In the genomic region with DNA sequence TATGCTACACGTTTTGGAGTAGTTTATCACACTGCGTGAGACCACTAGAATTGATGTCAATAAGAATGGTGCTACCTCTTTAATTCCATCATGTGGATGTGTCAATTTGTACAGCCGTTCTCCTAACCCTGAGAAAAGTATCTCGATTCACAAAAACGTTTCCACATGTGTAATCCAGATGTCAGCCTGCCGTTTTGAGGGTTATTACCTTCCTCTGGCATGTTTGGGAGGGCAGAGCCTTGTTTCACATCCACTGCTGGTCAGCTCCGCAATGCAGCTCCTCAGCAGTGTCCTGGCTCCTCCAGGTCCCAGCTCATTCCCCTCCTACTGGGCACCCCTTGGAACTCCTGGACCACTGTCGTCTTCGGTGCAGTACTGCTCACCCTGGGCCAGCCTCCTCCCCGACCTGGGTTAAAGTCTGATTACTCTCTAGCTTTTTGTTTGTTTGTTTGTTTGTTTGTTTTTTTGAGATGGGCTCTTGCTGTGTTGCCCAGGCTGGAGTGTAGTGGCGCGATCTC, we compare ENCODE assay signal across 17 cellular contexts. TPM values are rescaled to one million over a fixed set of nuclear protein-coding genes. Genes with fewer than 3 reads are reported as not detected.
A peak's percentile ranks its signal among the peaks of the same experiment; 100 is the strongest.
DNase-seq lines count a peak whose midpoint lies in the region; ATAC-seq and TF ChIP-seq lines count a peak whose summit lies in the region.
"Had no signal": no experiment of that assay in that cellular context is flagged by ENCODE, and none has a peak within 500 bp of the region (broad histone marks: within the 10 kb centered on the region; RNA-seq: fewer than 3 reads in every experiment).

No MANE protein-coding gene starts in this region.

- intact Hi-C loops in Panc1 (cut with micrococcal nuclease; ENCODE audit: unreplicated experiment) = no loop called here

- POLR2A ChIA-PET in Panc1 (lab: Charles Lee) = no interaction called here
- POLR2A ChIA-PET in HEK293T (lab: Yijun Ruan, JAX) = no interaction called here

- peak; percentile 45; the same call in 1 of the 2 replicates for ATAC-seq in Panc1
- ATAC-seq: K562 had no signal

- in situ Hi-C loops in Panc1 (cut with HindIII; ENCODE audit: low pct_unique_long_range_greater_than_20kb, low sequenced_read_pairs) = no loop called here

- H3K4me3 ChIP-seq in AG10803 (ENCODE audit: low read length) (no peak overlapping the region), Panc1 (ENCODE audit: low read depth in 2 of 2, low read length in 2 of 2) (no peak overlapping the region), fibroblast of mammary gland (ENCODE audit: control insufficient read depth, low read depth, low read length) (no peak overlapping the region)
- H3K4me3 ChIP-seq: K562 had no signal

- no peaks in the 10 kb centered on the region for H3K4me1 ChIP-seq in Panc1 (ENCODE audit: control insufficient read depth, insufficient read depth, low read length)

- H3K36me3 ChIP-seq in Panc1 (ENCODE audit: control insufficient read depth, insufficient read depth, low read length) = no peaks in the 10 kb centered on the region

- no peaks in the 10 kb centered on the region for H3K27me3 ChIP-seq in Panc1 (ENCODE audit: control insufficient read depth, insufficient read depth, low read length)

- no peak for TF ChIP-seq CTCF in AG10803 (conservative IDR thresholded peaks at IDR 0.05; ENCODE audit: low read length)
- no peak for TF ChIP-seq CTCF in Panc1 (IDR thresholded peaks at IDR 0.05)
- no peak for TF ChIP-seq CTCF in fibroblast of mammary gland (conservative IDR thresholded peaks at IDR 0.05; ENCODE audit: control insufficient read depth, insufficient read depth, low read depth, low read length)

- H3K9me3 ChIP-seq in Panc1 (ENCODE audit: control insufficient read depth, insufficient read depth, low read depth, low read length) = no peaks in the 10 kb centered on the region

- CTCF ChIA-PET in Panc1 (lab: Charles Lee) (interaction anchor here (0.6 kb wide), 1 partner anchor 349 kb away, joined by 4 read pairs; no protein-coding TSS in a partner anchor), HEK293T (lab: Yijun Ruan, JAX) (no interaction called here)

- BruUV-seq in Panc1 (replicated peaks; lab: Mats Ljungman, UMichigan) = no TSS peak

- DNase-seq in AG10803 (ENCODE audit: low read depth) (peak; percentile 42), H4 (ENCODE audit: low spot score) (peak; percentile 1), Panc1 (ENCODE audit: low read depth, low spot score) (no peak), fibroblast of mammary gland (ENCODE audit: low read depth) (peak; percentile 10), anterior cingulate cortex (lab: John Stamatoyannopoulos, UW) (no peak), HEK293T (ENCODE audit: extremely low spot score) (no peak), Kasumi-1 (lab: John Stamatoyannopoulos, UW) (no peak), cerebellum (ENCODE audit: low spot score) (no peak)
- DNase-seq: 8988T; C1 segment of cervical spinal cord; Calu3; CD4-positive, alpha-beta T cell; DMS79 treated with DMSO at 0.1 percent for 48 hours; GDM1; H9 had no signal

- no peak overlapping the region for H3K27ac ChIP-seq in Panc1 (ENCODE audit: low read length)
- H3K27ac ChIP-seq: HL-60 had no signal

TF ChIP-seq in HEK293T, 16 proteins besides CTCF, POLR2A, EP300 and RAD21:
- TF ChIP-seq FOXA1 (IDR thresholded peaks at IDR 0.05) (no peak), ARNT (IDR thresholded peaks at IDR 0.05) (no peak), PKNOX1 (IDR thresholded peaks at IDR 0.05) (no peak), LEF1 (IDR thresholded peaks at IDR 0.05; ENCODE audit: borderline replicate concordance) (no peak), FOXK2 (IDR thresholded peaks at IDR 0.05) (no peak), TARDBP (IDR thresholded peaks at IDR 0.05) (no peak), ZNF384 (IDR thresholded peaks at IDR 0.05) (no peak), CTBP1 (IDR thresholded peaks at IDR 0.05; ENCODE audit: borderline replicate concordance) (no peak), ELF4 (IDR thresholded peaks at IDR 0.05) (no peak)
TF ChIP-seq in HEK293T: peak in this region for 0.

RNA-seq across cellular contexts. Expression of gene COPS7B, which starts 34.6 kb away (rescaled TPM):
- 14.7 and 21.7 TPM in 2 replicates for total RNA-seq in H4 (2014; rRNA removed; shearing (Covaris generic))
- 41.3 TPM for total RNA-seq in Panc1 (2021; ENCODE audit: unreplicated experiment)
- 50.6 TPM for polyA plus RNA-seq in Panc1 (2012; ENCODE audit: insufficient read length)
- 25.0 TPM for total RNA-seq in cerebellum

RNA-seq across cellular contexts. Expression of gene PDE6D, which starts 39.8 kb away (rescaled TPM):
- 53.3 and 53.6 TPM in 2 replicates for total RNA-seq in H4 (2014; rRNA removed; shearing (Covaris generic))
- total RNA-seq in Panc1 (2021; ENCODE audit: unreplicated experiment) (31.4 TPM), cerebellum (30.8 TPM)
- polyA plus RNA-seq in Panc1 (2012; ENCODE audit: insufficient read length) = 28.3 TPM

Comparison
In these comparisons a context has a peak if more than half of its experiments do, and no peak if none do; other contexts are left out.
1. DNase-seq: peak in AG10803 (single experiment), H4 (single experiment) and fibroblast of mammary gland (single experiment); none in Panc1 (single experiment), anterior cingulate cortex (0 of 58), HEK293T (single experiment), Kasumi-1 (0 of 2) and cerebellum (single experiment).